In genomic region chr16:58026139-58026704, GRCh38 we compare ENCODE assay signal across 1 cellular context.
TF ChIP-seq lines count a peak whose summit lies in the region.

No MANE protein-coding gene starts in this region.

TF ChIP-seq in A549, 52 proteins besides CTCF, POLR2A, EP300 and RAD21:
- TF ChIP-seq, protein P1, sequence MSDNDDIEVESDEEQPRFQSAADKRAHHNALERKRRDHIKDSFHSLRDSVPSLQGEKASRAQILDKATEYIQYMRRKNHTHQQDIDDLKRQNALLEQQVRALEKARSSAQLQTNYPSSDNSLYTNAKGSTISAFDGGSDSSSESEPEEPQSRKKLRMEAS (IDR thresholded peaks at IDR 0.05), result 0 out of 2 replicates have a peak, but pooled peaks have one; percentile 5
- TF ChIP-seq HDAC2 (IDR thresholded peaks at IDR 0.05), result 0 out of 2 replicates have a peak, but pooled peaks have one; percentile 10
- TF ChIP-seq E2F6 (IDR thresholded peaks at IDR 0.05; ENCODE audit: borderline replicate concordance, low read depth), result 0 out of 2 replicates have a peak, but pooled peaks have one; percentile 4
- TF ChIP-seq HEYL (CRISPR knock-in tag; IDR thresholded peaks at IDR 0.05), result no peak
